In the genomic region with DNA sequence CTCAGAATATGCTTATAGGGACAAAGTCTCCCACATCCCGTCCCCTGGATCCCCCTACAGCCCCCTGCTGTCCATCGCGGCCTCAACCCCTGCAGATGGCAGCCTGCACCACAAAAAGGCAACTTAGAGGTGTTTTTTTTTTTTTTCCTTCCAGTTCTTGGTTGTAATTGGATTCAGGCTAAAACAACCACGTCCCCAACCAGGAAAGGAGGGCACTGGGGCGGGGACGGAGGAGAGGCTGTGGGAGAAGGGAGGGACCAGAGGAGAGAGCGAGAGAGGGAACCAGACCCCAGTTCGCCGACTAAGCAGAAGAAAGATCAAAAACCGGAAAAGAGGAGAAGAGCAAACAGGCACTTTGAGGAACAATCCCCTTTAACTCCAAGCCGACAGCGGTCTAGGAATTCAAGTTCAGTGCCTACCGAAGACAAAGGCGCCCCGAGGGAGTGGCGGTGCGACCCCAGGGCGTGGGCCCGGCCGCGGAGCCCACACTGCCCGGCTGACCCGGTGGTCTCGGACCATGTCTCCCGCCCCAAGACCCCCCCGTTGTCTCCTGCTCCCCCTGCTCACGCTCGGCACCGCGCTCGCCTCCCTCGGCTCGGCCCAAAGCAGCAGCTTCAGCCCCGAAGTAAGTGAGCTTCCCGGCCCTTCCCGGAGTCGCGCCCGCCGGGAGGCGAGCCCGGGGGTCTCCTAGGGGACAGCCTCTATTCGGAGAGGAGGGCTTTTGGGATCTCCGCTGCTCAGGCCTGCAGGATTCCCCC, we compare ENCODE assay signal across 8 cellular contexts.
A peak's percentile ranks its signal among the peaks of the same experiment; 100 is the strongest.
DNase-seq lines count a peak whose midpoint lies in the region; TF ChIP-seq lines count a peak whose summit lies in the region.

A gene (plus strand): TSS at position 285 of the 758 bp plus-strand sequence. CDS start 233 bp downstream, at position 518.

- peaks cover 15% of the 10 kb centered on the region in 2 experiments for H3K4me1 ChIP-seq in neutrophil (ENCODE audit: control insufficient read depth in 1 of 2, insufficient read depth in 1 of 2, low read depth in 1 of 2, low read length in 1 of 2)

- DNase-seq in activated naive CD4-positive, alpha-beta T cell treated with Interleukin-2 at 50 U/mL for 16 hours: no peak
- DNase-seq in glomerular visceral epithelial cell (ENCODE audit: extremely low spot score): peak; percentile 89
- DNase-seq in NCI-H1417 (lab: John Stamatoyannopoulos, UW): no peak
- no peak for DNase-seq in NCI-H1930 (lab: John Stamatoyannopoulos, UW)
- no peak for DNase-seq in NCI-H446 (lab: John Stamatoyannopoulos, UW)

- no peak for TF ChIP-seq CTCF in neutrophil (IDR thresholded peaks at IDR 0.05)

- H3K27ac Mint-ChIP-seq in activated naive CD4-positive, alpha-beta T cell treated with anti-CD3 and anti-CD28 coated beads, Interleukin-2, amount 50 U/mL, for 24 hours: peak within 1 kb of the TSS; percentile 90
- H3K27ac Mint-ChIP-seq in activated naive CD8-positive, alpha-beta T cell: peak within 1 kb of the TSS; percentile 71

- no peaks in the 10 kb centered on the region for H3K9me3 ChIP-seq in neutrophil

- H3K27me3 Mint-ChIP-seq in activated naive CD4-positive, alpha-beta T cell treated with anti-CD3 and anti-CD28 coated beads, Interleukin-2, amount 50 U/mL, for 24 hours: no peaks in the 10 kb centered on the region
- peaks cover 2% of the 10 kb centered on the region for H3K27me3 Mint-ChIP-seq in activated naive CD8-positive, alpha-beta T cell

- H3K4me3 Mint-ChIP-seq in activated naive CD4-positive, alpha-beta T cell treated with anti-CD3 and anti-CD28 coated beads, Interleukin-2, amount 50 U/mL, for 24 hours: peak within 1 kb of the TSS; percentile 91
- H3K4me3 Mint-ChIP-seq in activated naive CD8-positive, alpha-beta T cell: peak within 1 kb of the TSS; percentile 91

- peaks cover 15% of the 10 kb centered on the region for H3K36me3 Mint-ChIP-seq in activated naive CD4-positive, alpha-beta T cell treated with anti-CD3 and anti-CD28 coated beads, Interleukin-2, amount 50 U/mL, for 24 hours
- H3K36me3 Mint-ChIP-seq in activated naive CD8-positive, alpha-beta T cell: peaks cover under 1% of the 10 kb centered on the region

- peaks cover 18% of the 10 kb centered on the region for H3K36me3 ChIP-seq in neutrophil

- H3K9me3 Mint-ChIP-seq in activated naive CD4-positive, alpha-beta T cell treated with anti-CD3 and anti-CD28 coated beads, Interleukin-2, amount 50 U/mL, for 24 hours: no peaks in the 10 kb centered on the region
- H3K9me3 Mint-ChIP-seq in activated naive CD8-positive, alpha-beta T cell (ENCODE audit: low read depth): no peaks in the 10 kb centered on the region

- H3K27ac ChIP-seq in neutrophil: no peak within 1 kb of the TSS

- peaks cover 44% of the 10 kb centered on the region for H3K27me3 ChIP-seq in neutrophil

- H3K4me1 Mint-ChIP-seq in activated naive CD4-positive, alpha-beta T cell treated with anti-CD3 and anti-CD28 coated beads, Interleukin-2, amount 50 U/mL, for 24 hours: peaks cover 36% of the 10 kb centered on the region
- peaks cover 19% of the 10 kb centered on the region for H3K4me1 Mint-ChIP-seq in activated naive CD8-positive, alpha-beta T cell (ENCODE audit: low read depth)

- peak within 1 kb of the TSS; percentile 52 to 56 for H3K4me3 ChIP-seq in neutrophil (ENCODE audit: low read depth in 1 of 2, low read length in 1 of 2)
